1 cellular context compared by ENCODE assay signal in the genomic region with DNA sequence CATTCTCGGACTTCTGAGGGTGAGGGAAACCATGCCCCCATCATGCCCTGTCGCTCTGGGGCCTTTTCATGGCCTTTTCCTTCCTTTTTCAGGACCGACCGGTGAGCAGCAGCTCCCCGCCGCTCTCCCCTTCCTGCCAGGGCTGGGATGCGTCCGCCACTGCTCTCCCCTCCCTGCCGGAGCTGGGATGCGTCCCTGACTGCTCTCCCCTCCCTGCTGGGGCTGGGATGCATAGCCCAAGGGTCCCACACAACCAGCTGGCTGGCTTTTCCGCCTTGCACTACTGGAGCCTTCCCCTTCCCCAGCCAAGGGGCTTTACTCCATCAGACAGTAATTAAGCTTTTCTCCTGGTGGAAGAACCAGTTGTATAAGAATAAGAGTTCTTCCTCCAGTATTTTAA.
TF ChIP-seq lines count a peak whose summit lies in the region.

No MANE protein-coding gene starts in this region.

TF ChIP-seq in H1, 55 proteins besides CTCF, POLR2A, EP300 and RAD21:
- TF ChIP-seq TBP (IDR thresholded peaks at IDR 0.05; ENCODE audit: low read depth, low read length) (peak; percentile 35; the same call in 1 of the 2 replicates), SP2 (IDR thresholded peaks at IDR 0.05; ENCODE audit: low read length) (no peak)
TF ChIP-seq in H1: peak in this region for 1.
